ENCODE assay signal across 1 cellular context in the genomic region with DNA sequence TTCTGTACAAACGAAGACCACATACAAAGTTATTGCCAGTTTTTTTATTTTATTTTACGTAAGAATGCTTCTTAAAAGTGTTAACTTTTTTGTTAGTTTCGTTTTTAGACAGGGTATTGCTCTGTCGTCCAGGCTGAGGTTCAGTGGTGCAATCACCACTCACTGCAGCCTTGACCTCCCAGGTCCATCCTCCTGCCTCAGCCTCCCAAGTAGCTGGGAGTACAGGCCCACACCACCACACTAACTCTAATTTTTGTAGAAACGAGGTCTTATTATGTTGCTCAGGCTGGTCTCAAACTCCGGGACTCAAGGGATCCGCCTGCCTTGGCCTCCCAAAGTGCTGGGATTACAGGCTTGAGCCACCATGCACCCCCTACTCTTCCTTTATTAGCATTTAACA.
TF ChIP-seq lines count a peak whose summit lies in the region.

No MANE protein-coding gene starts in this region.

TF ChIP-seq in GM12878, 131 proteins besides CTCF, POLR2A, EP300 and RAD21:
- TF ChIP-seq FOXM1 (IDR thresholded peaks at IDR 0.05; ENCODE audit: low read depth, low read length) (no peak), MEF2A (IDR thresholded peaks at IDR 0.05; ENCODE audit: insufficient read depth, low read depth, low read length) (no peak), ZBED1 (IDR thresholded peaks at IDR 0.05; ENCODE audit: borderline replicate concordance) (no peak), CEBPB (IDR thresholded peaks at IDR 0.05; ENCODE audit: borderline replicate concordance in 1 of 2, low read depth in 2 of 2, low read length in 2 of 2) (no peak), ASH2L (IDR thresholded peaks at IDR 0.05; ENCODE audit: borderline replicate concordance, low read depth) (no peak), CHD1 (IDR thresholded peaks at IDR 0.05; ENCODE audit: low read depth, low read length) (no peak), PML (IDR thresholded peaks at IDR 0.05; ENCODE audit: low read length) (no peak), KAT2A (conservative IDR thresholded peaks at IDR 0.05; ENCODE audit: control insufficient read depth, low read depth, low read length) (no peak), ZZZ3 (IDR thresholded peaks at IDR 0.05; ENCODE audit: control insufficient read depth, insufficient read length, low read depth) (no peak), NFIC (IDR thresholded peaks at IDR 0.05; ENCODE audit: low read depth, low read length) (no peak), MTA2 (IDR thresholded peaks at IDR 0.05; ENCODE audit: low read depth) (no peak), ZNF384 (IDR thresholded peaks at IDR 0.05; ENCODE audit: borderline replicate concordance, low read depth, low read length) (no peak)
- TF ChIP-seq, protein P1, sequence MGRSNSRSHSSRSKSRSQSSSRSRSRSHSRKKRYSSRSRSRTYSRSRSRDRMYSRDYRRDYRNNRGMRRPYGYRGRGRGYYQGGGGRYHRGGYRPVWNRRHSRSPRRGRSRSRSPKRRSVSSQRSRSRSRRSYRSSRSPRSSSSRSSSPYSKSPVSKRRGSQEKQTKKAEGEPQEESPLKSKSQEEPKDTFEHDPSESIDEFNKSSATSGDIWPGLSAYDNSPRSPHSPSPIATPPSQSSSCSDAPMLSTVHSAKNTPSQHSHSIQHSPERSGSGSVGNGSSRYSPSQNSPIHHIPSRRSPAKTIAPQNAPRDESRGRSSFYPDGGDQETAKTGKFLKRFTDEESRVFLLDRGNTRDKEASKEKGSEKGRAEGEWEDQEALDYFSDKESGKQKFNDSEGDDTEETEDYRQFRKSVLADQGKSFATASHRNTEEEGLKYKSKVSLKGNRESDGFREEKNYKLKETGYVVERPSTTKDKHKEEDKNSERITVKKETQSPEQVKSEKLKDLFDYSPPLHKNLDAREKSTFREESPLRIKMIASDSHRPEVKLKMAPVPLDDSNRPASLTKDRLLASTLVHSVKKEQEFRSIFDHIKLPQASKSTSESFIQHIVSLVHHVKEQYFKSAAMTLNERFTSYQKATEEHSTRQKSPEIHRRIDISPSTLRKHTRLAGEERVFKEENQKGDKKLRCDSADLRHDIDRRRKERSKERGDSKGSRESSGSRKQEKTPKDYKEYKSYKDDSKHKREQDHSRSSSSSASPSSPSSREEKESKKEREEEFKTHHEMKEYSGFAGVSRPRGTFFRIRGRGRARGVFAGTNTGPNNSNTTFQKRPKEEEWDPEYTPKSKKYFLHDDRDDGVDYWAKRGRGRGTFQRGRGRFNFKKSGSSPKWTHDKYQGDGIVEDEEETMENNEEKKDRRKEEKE (IDR thresholded peaks at IDR 0.05), result no peak
- TF ChIP-seq, protein P2, sequence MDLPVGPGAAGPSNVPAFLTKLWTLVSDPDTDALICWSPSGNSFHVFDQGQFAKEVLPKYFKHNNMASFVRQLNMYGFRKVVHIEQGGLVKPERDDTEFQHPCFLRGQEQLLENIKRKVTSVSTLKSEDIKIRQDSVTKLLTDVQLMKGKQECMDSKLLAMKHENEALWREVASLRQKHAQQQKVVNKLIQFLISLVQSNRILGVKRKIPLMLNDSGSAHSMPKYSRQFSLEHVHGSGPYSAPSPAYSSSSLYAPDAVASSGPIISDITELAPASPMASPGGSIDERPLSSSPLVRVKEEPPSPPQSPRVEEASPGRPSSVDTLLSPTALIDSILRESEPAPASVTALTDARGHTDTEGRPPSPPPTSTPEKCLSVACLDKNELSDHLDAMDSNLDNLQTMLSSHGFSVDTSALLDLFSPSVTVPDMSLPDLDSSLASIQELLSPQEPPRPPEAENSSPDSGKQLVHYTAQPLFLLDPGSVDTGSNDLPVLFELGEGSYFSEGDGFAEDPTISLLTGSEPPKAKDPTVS (IDR thresholded peaks at IDR 0.05; ENCODE audit: low read depth, low read length), result no peak
TF ChIP-seq in GM12878: peak in this region for 0.
